In genomic region chr6:164749126-164749758, GRCh38 we compare ENCODE assay signal across 13 cellular contexts.
A peak's percentile ranks its signal among the peaks of the same experiment; 100 is the strongest.
DNase-seq lines count a peak whose midpoint lies in the region; ATAC-seq and TF ChIP-seq lines count a peak whose summit lies in the region.
"Had no signal": no experiment of that assay in that cellular context is flagged by ENCODE, and none has a peak within 500 bp of the region (broad histone marks: within the 10 kb centered on the region; RNA-seq: fewer than 3 reads in every experiment).

No MANE protein-coding gene starts in this region.

- peak in 1 of 2 donors; percentile 40 for ATAC-seq in right cardiac atrium
- ATAC-seq in CD4-positive, alpha-beta T cell (ENCODE audit: poor library complexity), result no peak
- ATAC-seq: activated naive CD4-positive, alpha-beta T cell treated with anti-CD3 and anti-CD28 coated beads, Interleukin-2, amount 50 U/mL, for 72 hours had no signal

- TF ChIP-seq CTCF in CD4-positive, alpha-beta T cell (IDR thresholded peaks at IDR 0.05), result no peak

- H3K27me3 Mint-ChIP-seq in activated CD4-positive, alpha-beta T cell treated with anti-CD3 and anti-CD28 coated beads, Interleukin-2, amount 10 ng/mL, durations not matched to agents 7 days and 5 days, result no peaks in the 10 kb centered on the region
- no peaks in the 10 kb centered on the region for H3K27me3 Mint-ChIP-seq in CD4-positive, alpha-beta T cell
- H3K27me3 Mint-ChIP-seq: activated CD4-positive, alpha-beta T cell treated with anti-CD3 and anti-CD28 coated beads, Interleukin-2, amount 10 ng/mL, durations not matched to agents 24 days and 14 days had no signal

- H3K36me3 Mint-ChIP-seq in activated CD4-positive, alpha-beta T cell treated with anti-CD3 and anti-CD28 coated beads, Interleukin-2, amount 10 ng/mL, durations not matched to agents 7 days and 5 days (ENCODE audit: low read depth), result no peaks in the 10 kb centered on the region
- no peaks in the 10 kb centered on the region for H3K36me3 Mint-ChIP-seq in CD4-positive, alpha-beta T cell (ENCODE audit: low read depth)
- H3K36me3 Mint-ChIP-seq: activated naive CD4-positive, alpha-beta T cell treated with anti-CD3 and anti-CD28 coated beads, Interleukin-2, amount 50 U/mL, for 72 hours had no signal

- no peak overlapping the region for H3K27ac Mint-ChIP-seq in activated CD4-positive, alpha-beta T cell treated with anti-CD3 and anti-CD28 coated beads, Interleukin-2, amount 10 ng/mL, durations not matched to agents 7 days and 5 days
- H3K27ac Mint-ChIP-seq in CD4-positive, alpha-beta T cell, result no peak overlapping the region
- H3K27ac Mint-ChIP-seq: activated CD4-positive, alpha-beta T cell treated with anti-CD3 and anti-CD28 coated beads, Interleukin-2, amount 10 ng/mL, durations not matched to agents 24 days and 14 days; activated naive CD4-positive, alpha-beta T cell treated with anti-CD3 and anti-CD28 coated beads, Interleukin-2, amount 50 U/mL, for 72 hours; H9 had no signal

- DNase-seq in NCI-H1105 treated with DMSO at 0.1 percent for 48 hours (lab: John Stamatoyannopoulos, UW), result peak; percentile 82
- DNase-seq in RPMI7951 (ENCODE audit: low read depth), result peak; percentile 12
- peak; percentile 34 to 55 (median 49) for DNase-seq in right cardiac atrium
- DNase-seq in skeletal muscle cell (ENCODE audit: low read depth), result peak; percentile 70
- no peak for DNase-seq in T-helper 2 cell
- DNase-seq in activated CD4-positive, alpha-beta T cell treated with anti-CD3 and anti-CD28 coated beads, Interleukin-2, amount 10 ng/mL, durations not matched to agents 7 days and 5 days, result no peak
- DNase-seq in CD4-positive, alpha-beta T cell, result no peak
- DNase-seq: activated CD4-positive, alpha-beta T cell treated with anti-CD3 and anti-CD28 coated beads, Interleukin-2, amount 10 ng/mL, durations not matched to agents 24 days and 14 days; H9; NCI-H187 treated with DMSO at 0.1 percent for 48 hours; retina had no signal

- no peaks in the 10 kb centered on the region for H3K4me1 Mint-ChIP-seq in activated CD4-positive, alpha-beta T cell treated with anti-CD3 and anti-CD28 coated beads, Interleukin-2, amount 10 ng/mL, durations not matched to agents 7 days and 5 days
- no peaks in the 10 kb centered on the region for H3K4me1 Mint-ChIP-seq in CD4-positive, alpha-beta T cell (ENCODE audit: low read depth)
- H3K4me1 Mint-ChIP-seq: activated CD4-positive, alpha-beta T cell treated with anti-CD3 and anti-CD28 coated beads, Interleukin-2, amount 10 ng/mL, durations not matched to agents 24 days and 14 days had no signal

- no peaks in the 10 kb centered on the region for H3K4me1 ChIP-seq in right cardiac atrium (ENCODE audit: control insufficient read depth, insufficient read depth, low read length)

- H3K4me3 Mint-ChIP-seq in activated CD4-positive, alpha-beta T cell treated with anti-CD3 and anti-CD28 coated beads, Interleukin-2, amount 10 ng/mL, durations not matched to agents 7 days and 5 days, result no peak overlapping the region
- H3K4me3 Mint-ChIP-seq in CD4-positive, alpha-beta T cell, result no peak overlapping the region
- H3K4me3 Mint-ChIP-seq: activated CD4-positive, alpha-beta T cell treated with anti-CD3 and anti-CD28 coated beads, Interleukin-2, amount 10 ng/mL, durations not matched to agents 24 days and 14 days; H9 had no signal

- CTCF ChIA-PET in activated CD4-positive, alpha-beta T cell treated with anti-CD3 and anti-CD28 coated beads, Interleukin-2, amount 10 ng/mL, durations not matched to agents 7 days and 5 days (lab: Charles Lee), result no interaction called here
- CTCF ChIA-PET in CD4-positive, alpha-beta T cell (lab: Charles Lee), result no interaction called here

- peaks cover 33% of the 10 kb centered on the region for H3K9me3 Mint-ChIP-seq in activated CD4-positive, alpha-beta T cell treated with anti-CD3 and anti-CD28 coated beads, Interleukin-2, amount 10 ng/mL, durations not matched to agents 7 days and 5 days
- H3K9me3 Mint-ChIP-seq in CD4-positive, alpha-beta T cell, result peaks cover 6% of the 10 kb centered on the region
- H3K9me3 Mint-ChIP-seq: H9 had no signal

- H3K4me3 ChIP-seq in right cardiac atrium (ENCODE audit: low read length) (no peak overlapping the region), skeletal muscle cell (ENCODE audit: low read depth, low read length) (peak overlapping the region; percentile 0)
- H3K4me3 ChIP-seq: SK-N-MC had no signal

- H3K27ac ChIP-seq in right cardiac atrium (ENCODE audit: low read length), result no peak overlapping the region
- no peak overlapping the region for H3K27ac ChIP-seq in CD4-positive, alpha-beta T cell (ENCODE audit: low read depth, low read length)
- H3K27ac ChIP-seq: SK-N-MC had no signal

- no peaks in the 10 kb centered on the region for H3K9me3 ChIP-seq in right cardiac atrium (ENCODE audit: control insufficient read depth, low read length)
- H3K9me3 ChIP-seq in CD4-positive, alpha-beta T cell (ENCODE audit: control insufficient read depth, low read length), result peaks cover 9% of the 10 kb centered on the region

- intact Hi-C loops in right cardiac atrium (cut with DNase I), result no loop called here
- intact Hi-C loops in CD4-positive, alpha-beta T cell (cut with DNase I, micrococcal nuclease), result no loop called here

- POLR2A ChIA-PET in activated CD4-positive, alpha-beta T cell treated with anti-CD3 and anti-CD28 coated beads, Interleukin-2, amount 10 ng/mL, durations not matched to agents 7 days and 5 days (lab: Charles Lee), result no interaction called here
- POLR2A ChIA-PET in CD4-positive, alpha-beta T cell (lab: Charles Lee), result no interaction called here

- 41% methylated on average over 10 of the region's 10 CpGs for WGBS in right cardiac atrium

- H3K27me3 ChIP-seq in right cardiac atrium (ENCODE audit: control insufficient read depth, insufficient read depth), result no peaks in the 10 kb centered on the region
- no peaks in the 10 kb centered on the region for H3K27me3 ChIP-seq in CD4-positive, alpha-beta T cell (ENCODE audit: control insufficient read depth, insufficient read depth, low read length)

Comparison
In these comparisons a context has a peak if more than half of its experiments do, and no peak if none do; other contexts are left out.
1. DNase-seq: peak in NCI-H1105 treated with DMSO at 0.1 percent for 48 hours (single experiment), RPMI7951 (single experiment), right cardiac atrium (3 of 3) and skeletal muscle cell (single experiment); none in T-helper 2 cell (0 of 5), activated CD4-positive, alpha-beta T cell treated with anti-CD3 and anti-CD28 coated beads, Interleukin-2, amount 10 ng/mL, durations not matched to agents 7 days and 5 days (single experiment) and CD4-positive, alpha-beta T cell (0 of 10).